In the genomic region with DNA sequence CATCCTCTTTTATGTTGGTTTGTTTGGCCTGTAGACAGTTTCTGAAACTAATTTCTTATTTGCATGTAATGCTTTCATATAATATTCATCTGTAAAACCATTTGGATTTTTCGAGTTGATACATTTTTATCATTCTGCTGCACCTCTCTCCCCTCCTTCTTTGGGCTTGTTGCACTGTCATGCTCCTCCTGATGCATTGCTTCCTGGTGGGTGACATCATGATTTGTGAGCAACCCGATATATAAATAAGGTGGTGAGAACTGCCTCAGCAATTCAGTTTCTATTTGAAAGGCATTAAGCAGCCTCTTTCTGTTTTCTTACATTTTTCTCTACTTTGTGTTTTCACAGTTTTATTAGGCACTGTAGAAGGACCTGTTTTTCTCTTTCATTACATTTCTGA, we compare ENCODE assay signal across 9 cellular contexts.
DNase-seq lines count a peak whose midpoint lies in the region; ATAC-seq and TF ChIP-seq lines count a peak whose summit lies in the region.
"Had no signal": no experiment of that assay in that cellular context is flagged by ENCODE, and none has a peak within 500 bp of the region (broad histone marks: within the 10 kb centered on the region; RNA-seq: fewer than 3 reads in every experiment).

No MANE protein-coding gene starts in this region.

- intact Hi-C loops in stomach (cut with DNase I; ENCODE audit: low total_unique reads) = no loop called here
- intact Hi-C loops in A673 (cut with micrococcal nuclease; ENCODE audit: unreplicated experiment) = no loop called here

- H3K27ac ChIP-seq in stomach (no peak overlapping the region), A673 (ENCODE audit: low read depth, low read length, poor library complexity, severe bottlenecking) (no peak overlapping the region)
- H3K27ac ChIP-seq: SJCRH30 had no signal

- H3K27me3 ChIP-seq in stomach (peaks cover 0 to 3% (median 0%) of the 10 kb centered on the region in 3 donors), A673 (replicated peaks; ENCODE audit: insufficient read depth, low read depth, low read length, poor library complexity) (no peaks in the 10 kb centered on the region)
- H3K27me3 ChIP-seq: SJCRH30 had no signal

- DNase-seq in AG20443 (ENCODE audit: low spot score) (peak; percentile 32), cardiac fibroblast (ENCODE audit: low read depth in 2 of 2) (peak; percentile 38 to 78), stomach (no peak), SKM-1 treated with dmso at 0.1 percent for 144 hours (lab: John Stamatoyannopoulos, UW; ENCODE audit: unreplicated experiment) (no peak), A673 (ENCODE audit: low spot score) (no peak)

- H3K36me3 ChIP-seq in stomach (no peaks in the 10 kb centered on the region), A673 (ENCODE audit: insufficient read depth, low read length, poor library complexity, severe bottlenecking) (no peaks in the 10 kb centered on the region)
- H3K36me3 ChIP-seq: SJCRH30 had no signal

- H3K4me1 ChIP-seq in stomach = no peaks in the 10 kb centered on the region
- no peaks in the 10 kb centered on the region for H3K4me1 ChIP-seq in A673 (ENCODE audit: insufficient read depth, low read length, poor library complexity, severe bottlenecking)
- H3K4me1 ChIP-seq: SJCRH30 had no signal

- TF ChIP-seq CTCF in cardiac fibroblast (IDR thresholded peaks at IDR 0.05; ENCODE audit: low read depth, low read length) = no peak
- no peak for TF ChIP-seq CTCF in stomach (IDR thresholded peaks at IDR 0.05)
- no peak for TF ChIP-seq CTCF in A673 (conservative IDR thresholded peaks at IDR 0.05; ENCODE audit: low read depth, low read length)

- ATAC-seq in GM19035 (IDR thresholded peaks at IDR 0.05; ENCODE audit: unreplicated experiment) (peak; percentile 47), HG03432 (IDR thresholded peaks at IDR 0.05; ENCODE audit: unreplicated experiment) (peak; percentile 35), GM18861 (IDR thresholded peaks at IDR 0.05; ENCODE audit: unreplicated experiment) (no peak)

- TF ChIP-seq POLR2A in stomach (IDR thresholded peaks at IDR 0.05) = no peak

- 32 to 79% (median 57%) methylated on average over 2 of the region's 2 CpGs for WGBS in stomach, 5 donors

- no peak overlapping the region for H3K4me3 ChIP-seq in cardiac fibroblast (replicated peaks in 1 of 2; ENCODE audit: low read depth in 2 of 2, low read length in 2 of 2)
- no peak overlapping the region for H3K4me3 ChIP-seq in stomach
- no peak overlapping the region for H3K4me3 ChIP-seq in A673 (ENCODE audit: low read depth, low read length, poor library complexity, severe bottlenecking)
- H3K4me3 ChIP-seq: SJCRH30 had no signal

- H3K9me3 ChIP-seq in stomach (no peaks in the 10 kb centered on the region), A673 (ENCODE audit: low read depth, low read length, poor library complexity, severe bottlenecking) (no peaks in the 10 kb centered on the region)
- H3K9me3 ChIP-seq: SJCRH30 had no signal

- POLR2A ChIA-PET in A673 (lab: Charles Lee; ENCODE audit: low non-redundant PET) = no interaction called here

- CTCF ChIA-PET in A673 (lab: Charles Lee) = no interaction called here

- BruUV-seq in A673 (replicated peaks; lab: Mats Ljungman, UMichigan) = no TSS peak

- no peak for TF ChIP-seq EP300 in stomach (IDR thresholded peaks at IDR 0.05)

Comparison
In these comparisons a context has a peak if more than half of its experiments do, and no peak if none do; other contexts are left out.
1. DNase-seq: peak in AG20443 (single experiment) and cardiac fibroblast (2 of 2); none in stomach (single experiment), SKM-1 treated with dmso at 0.1 percent for 144 hours (single experiment) and A673 (single experiment).